ENCODE assay signal across 1 cellular context in the genomic region with DNA sequence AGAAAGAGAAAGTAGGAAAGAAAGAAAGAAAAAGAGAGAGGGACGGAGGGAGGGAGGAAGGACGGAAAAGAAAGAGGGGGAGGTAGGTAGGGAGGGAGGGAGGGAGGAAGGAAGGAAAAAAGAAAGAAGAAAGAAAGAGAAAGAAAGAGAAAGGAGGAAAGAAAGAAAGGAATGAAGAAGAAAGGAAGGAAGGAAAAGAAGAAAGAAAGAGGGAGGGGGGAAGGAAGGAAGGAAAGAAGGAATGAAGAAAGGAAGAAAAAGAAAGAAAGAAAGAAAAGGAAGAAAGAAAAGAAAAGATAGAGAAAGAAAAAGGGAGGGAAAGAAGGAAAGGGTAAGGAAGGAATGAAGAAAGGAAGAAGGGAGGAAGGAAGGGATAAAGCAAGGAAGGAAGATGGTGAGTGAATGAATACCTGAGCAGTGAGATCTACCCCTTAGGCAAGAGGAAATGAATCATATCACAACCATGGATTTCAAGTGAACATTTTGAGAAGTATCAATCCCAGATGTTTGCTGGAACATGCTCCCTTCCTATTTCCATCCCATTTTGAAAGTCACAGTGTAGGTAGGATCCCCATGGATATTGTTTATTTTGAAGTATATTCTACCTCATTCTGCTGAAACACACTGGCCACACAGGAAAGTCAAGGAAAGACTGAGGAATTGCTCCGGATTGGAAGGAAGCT.
TF ChIP-seq lines count a peak whose summit lies in the region.

No MANE protein-coding gene starts in this region.

TF ChIP-seq in IMR-90, 13 proteins besides CTCF, POLR2A, EP300 and RAD21:
- TF ChIP-seq CEBPB (IDR thresholded peaks at IDR 0.05; ENCODE audit: low read depth, low read length), result peak; percentile 83
- no peak for TF ChIP-seq FOS (IDR thresholded peaks at IDR 0.05; ENCODE audit: low read depth, low read length)
